Comparison of ENCODE assay signal across 24 cellular contexts in genomic region chr18:48788378-48788777, GRCh38.
DNase-seq lines count a peak whose midpoint lies in the region; ATAC-seq, FAIRE-seq and TF ChIP-seq lines count a peak whose summit lies in the region.
"Had no signal": no experiment of that assay in that cellular context is flagged by ENCODE, and none has a peak within 500 bp of the region (broad histone marks: within the 10 kb centered on the region; RNA-seq: fewer than 3 reads in every experiment).

No MANE protein-coding gene starts in this region.

- H3K27ac ChIP-seq in RWPE2 (ENCODE audit: poor library complexity, severe bottlenecking) (no peak overlapping the region), spleen (no peak overlapping the region)

- no peaks in the 10 kb centered on the region for H3K4me1 ChIP-seq in RWPE2 (ENCODE audit: insufficient read depth, poor library complexity, severe bottlenecking)
- peaks cover 25 to 79% (median 44%) of the 10 kb centered on the region in 6 donors for H3K4me1 ChIP-seq in spleen

- no peaks in the 10 kb centered on the region; the same call in none of the 2 replicates for H3K36me3 ChIP-seq in RWPE2 (ENCODE audit: low read depth)
- H3K36me3 ChIP-seq in spleen, result no peaks in the 10 kb centered on the region

- H3K4me3 ChIP-seq in RWPE2 (ENCODE audit: severe bottlenecking) (no peak overlapping the region), spleen (no peak overlapping the region)
- H3K4me3 ChIP-seq: K562 had no signal

- no peak for TF ChIP-seq CTCF in RWPE2 (IDR thresholded peaks at IDR 0.05; ENCODE audit: poor library complexity, severe bottlenecking)
- TF ChIP-seq CTCF in spleen (IDR thresholded peaks at IDR 0.05 in 8 of 11, conservative IDR thresholded peaks at IDR 0.05 in 3 of 11), result no peak

- H3K27me3 ChIP-seq in RWPE2 (ENCODE audit: insufficient read depth, poor library complexity, severe bottlenecking), result no peaks in the 10 kb centered on the region
- no peaks in the 10 kb centered on the region for H3K27me3 ChIP-seq in spleen (replicated peaks in 1 of 7)

- ATAC-seq in RWPE2 (ENCODE audit: low read depth) (no peak), left lobe of liver (no peak), HG03025 (IDR thresholded peaks at IDR 0.05; ENCODE audit: low FRiP score, unreplicated experiment) (no peak), HG02840 (IDR thresholded peaks at IDR 0.05; ENCODE audit: low FRiP score, unreplicated experiment) (no peak)
- ATAC-seq: activated CD4-positive, alpha-beta T cell treated with anti-CD3 and anti-CD28 coated beads for 36 hours; effector memory CD8-positive, alpha-beta T cell; esophagus mucosa; K562 had no signal

- DNase-seq in activated CD8-positive, alpha-beta memory T cell treated with anti-CD3 and anti-CD28 coated beads, Interleukin-2, amount 50 U/mL, for 4 hours, result peak; percentile 2
- no peak for DNase-seq in activated CD8-positive, alpha-beta memory T cell treated with anti-CD3 and anti-CD28 coated beads, Interleukin-2, amount 50 U/mL, for 48 hours
- DNase-seq in RWPE2 (ENCODE audit: low spot score) (peak; percentile 17), left lobe of liver (ENCODE audit: low spot score) (peak; percentile 23), spleen (peak; percentile 50), GM19239 (ENCODE audit: insufficient read length, low spot score) (no peak)
- DNase-seq: 8988T; activated CD4-positive, alpha-beta T cell treated with anti-CD3 and anti-CD28 coated beads for 36 hours; activated CD8-positive, alpha-beta memory T cell treated with anti-CD3 and anti-CD28 coated beads for 24 hours; activated T-cell treated with anti-CD3 and anti-CD28 coated beads, Interleukin-2, amount 50 U/mL, for 48 hours; CD4-positive, CD25-positive, alpha-beta regulatory T cell; effector memory CD8-positive, alpha-beta T cell; foreskin fibroblast; HCEC 1CT; NCI-H2081 treated with DMSO at 0.1 percent for 48 hours; NCI-H774; substantia nigra had no signal

- H3K9me3 ChIP-seq in RWPE2 (ENCODE audit: severe bottlenecking) (no peaks in the 10 kb centered on the region), spleen (no peaks in the 10 kb centered on the region)

- no peak for FAIRE-seq in GM19239 (lab: Jason Lieb, UNC)
- FAIRE-seq: colon, D721Med, GM18507, K562 had no signal

- intact Hi-C loops in spleen (cut with DNase I; ENCODE audit: low total_unique reads), result loop anchor here (10.0 kb wide), 1 partner anchor 136 kb away; no protein-coding TSS in a partner anchor

- TF ChIP-seq POLR2A in spleen (IDR thresholded peaks at IDR 0.05), result no peak

- WGBS in spleen, 5 donors, result 88 to 100% (median 100%) methylated on average over 1 of the region's 1 CpG

Comparison
In these comparisons a context has a peak if more than half of its experiments do, and no peak if none do; other contexts are left out.
1. DNase-seq: peak in activated CD8-positive, alpha-beta memory T cell treated with anti-CD3 and anti-CD28 coated beads, Interleukin-2, amount 50 U/mL, for 4 hours (single experiment), RWPE2 (single experiment), left lobe of liver (single experiment) and spleen (single experiment); none in activated CD8-positive, alpha-beta memory T cell treated with anti-CD3 and anti-CD28 coated beads, Interleukin-2, amount 50 U/mL, for 48 hours (single experiment) and GM19239 (single experiment).